1 cellular context compared by ENCODE assay signal in genomic region chr21:33380483-33380998, GRCh38.
TF ChIP-seq lines count a peak whose summit lies in the region.

No MANE protein-coding gene starts in this region.

TF ChIP-seq in HEK293, 187 proteins besides CTCF, POLR2A, EP300 and RAD21 (continued from another document):
- TF ChIP-seq, protein P1, sequence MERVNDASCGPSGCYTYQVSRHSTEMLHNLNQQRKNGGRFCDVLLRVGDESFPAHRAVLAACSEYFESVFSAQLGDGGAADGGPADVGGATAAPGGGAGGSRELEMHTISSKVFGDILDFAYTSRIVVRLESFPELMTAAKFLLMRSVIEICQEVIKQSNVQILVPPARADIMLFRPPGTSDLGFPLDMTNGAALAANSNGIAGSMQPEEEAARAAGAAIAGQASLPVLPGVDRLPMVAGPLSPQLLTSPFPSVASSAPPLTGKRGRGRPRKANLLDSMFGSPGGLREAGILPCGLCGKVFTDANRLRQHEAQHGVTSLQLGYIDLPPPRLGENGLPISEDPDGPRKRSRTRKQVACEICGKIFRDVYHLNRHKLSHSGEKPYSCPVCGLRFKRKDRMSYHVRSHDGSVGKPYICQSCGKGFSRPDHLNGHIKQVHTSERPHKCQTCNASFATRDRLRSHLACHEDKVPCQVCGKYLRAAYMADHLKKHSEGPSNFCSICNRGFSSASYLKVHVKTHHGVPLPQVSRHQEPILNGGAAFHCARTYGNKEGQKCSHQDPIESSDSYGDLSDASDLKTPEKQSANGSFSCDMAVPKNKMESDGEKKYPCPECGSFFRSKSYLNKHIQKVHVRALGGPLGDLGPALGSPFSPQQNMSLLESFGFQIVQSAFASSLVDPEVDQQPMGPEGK (tag by site-specific recombination; IDR thresholded peaks at IDR 0.05) = peak; percentile 32
- TF ChIP-seq ZFHX2 (tag by site-specific recombination; conservative IDR thresholded peaks at IDR 0.05) (peak; percentile 83), ZNF629 (tag by site-specific recombination; IDR thresholded peaks at IDR 0.05) (peak; percentile 33; the same call in 1 of the 2 replicates), SP3 (tag by site-specific recombination; IDR thresholded peaks at IDR 0.05) (peak; percentile 43; the same call in 1 of the 2 replicates), SP2 (tag by site-specific recombination; IDR thresholded peaks at IDR 0.05) (peak; percentile 61), KLF1 (tag by site-specific recombination; IDR thresholded peaks at IDR 0.05) (0 out of 2 replicates have a peak, but pooled peaks have one; percentile 24)
